In the genomic region with DNA sequence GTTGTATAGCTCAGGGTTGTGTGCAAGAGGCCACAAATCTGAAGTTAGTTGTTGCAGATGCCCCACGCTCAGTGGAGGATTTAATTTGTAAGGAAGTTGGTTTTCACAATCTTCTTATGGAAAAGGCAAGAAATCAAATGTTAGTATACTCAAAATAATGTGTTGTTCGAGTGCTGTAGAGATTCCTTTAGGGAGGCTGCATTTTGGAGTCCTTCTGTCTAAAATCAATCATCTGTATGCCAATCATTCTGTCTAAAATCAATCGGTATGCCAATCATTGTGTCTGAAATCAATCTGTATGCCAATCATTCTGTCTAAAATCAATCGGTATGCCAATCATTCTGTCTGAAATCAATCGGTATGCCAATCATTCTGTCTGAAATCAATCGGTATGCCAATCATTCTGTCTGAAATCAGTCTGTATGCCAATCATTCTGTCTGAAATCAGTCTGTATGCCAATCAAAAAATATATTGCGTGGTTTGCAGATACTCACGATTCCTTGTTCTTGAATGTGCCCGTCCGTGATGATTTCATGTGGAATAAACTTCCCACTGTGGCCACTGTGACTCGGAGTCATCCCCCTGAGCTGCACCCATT, we compare ENCODE assay signal across 5 cellular contexts. TPM values are rescaled to one million over a fixed set of nuclear protein-coding genes. Genes with fewer than 3 reads are reported as not detected.
"Had no signal": no experiment of that assay in that cellular context is flagged by ENCODE, and none has a peak within 500 bp of the region (broad histone marks: within the 10 kb centered on the region; RNA-seq: fewer than 3 reads in every experiment).

No MANE protein-coding gene starts in this region.

RNA-seq across cellular contexts. Expression of gene VIPR2, which starts 19.1 kb away (rescaled TPM):
- total RNA-seq: kidney epithelial cell, lung microvascular endothelial cell, mammary epithelial cell, myocyte had no signal
- polyA plus RNA-seq: keratinocyte, mammary epithelial cell had no signal
